11 cellular contexts compared by ENCODE assay signal in genomic region chr12:9736931-9737705, GRCh38. TPM values are rescaled to one million over a fixed set of nuclear protein-coding genes. Genes with fewer than 3 reads are reported as not detected.
DNase-seq lines count a peak whose midpoint lies in the region; ATAC-seq, FAIRE-seq and TF ChIP-seq lines count a peak whose summit lies in the region.
"Had no signal": no experiment of that assay in that cellular context is flagged by ENCODE, and none has a peak within 500 bp of the region (broad histone marks: within the 10 kb centered on the region; RNA-seq: fewer than 3 reads in every experiment).

No MANE protein-coding gene starts in this region.

- peak; percentile 40 for FAIRE-seq in GM12892 (lab: Jason Lieb, UNC)

- no peak overlapping the region for H3K4me3 ChIP-seq in prostate gland

- no peak for TF ChIP-seq CTCF in prostate gland (IDR thresholded peaks at IDR 0.05)

- 7% methylated on average over 3 of the region's 3 CpGs for WGBS in prostate gland

- no peaks in the 10 kb centered on the region for H3K9me3 ChIP-seq in prostate gland

- H3K27ac ChIP-seq in prostate gland = peak overlapping the region; percentile 31 to 49

- DNase-seq in GM12892 (ENCODE audit: insufficient read length) = no peak
- DNase-seq in NOMO-1 (lab: John Stamatoyannopoulos, UW; ENCODE audit: unreplicated experiment in 2 of 2) = peak; percentile 89 to 97
- DNase-seq in central memory CD4-positive, alpha-beta T cell = peak; percentile 37
- DNase-seq in prostate gland (ENCODE audit: low spot score) = no peak
- DNase-seq in NCI-H1436 (lab: John Stamatoyannopoulos, UW) = no peak
- no peak for DNase-seq in activated gamma-delta T cell treated with Interleukin-2 at 50 U/mL for 16 hours
- DNase-seq in hypothalamus (lab: John Stamatoyannopoulos, UW) = no peak
- DNase-seq: DMS79 treated with DMSO at 0.1 percent for 48 hours, NCI-H1105 treated with DMSO at 0.1 percent for 48 hours had no signal

- H3K27me3 ChIP-seq in prostate gland (replicated peaks; ENCODE audit: insufficient read depth) = no peaks in the 10 kb centered on the region

- TF ChIP-seq POLR2A in GM12892 (IDR thresholded peaks at IDR 0.05; ENCODE audit: low read depth, low read length) = no peak
- no peak for TF ChIP-seq POLR2A in prostate gland (IDR thresholded peaks at IDR 0.05)

- H3K4me1 ChIP-seq in prostate gland (replicated peaks) = no peaks in the 10 kb centered on the region

- H3K36me3 ChIP-seq in prostate gland = no peaks in the 10 kb centered on the region

- intact Hi-C loops in prostate gland (cut with DNase I) = no loop called here

- ATAC-seq in GM19395 (IDR thresholded peaks at IDR 0.05; ENCODE audit: unreplicated experiment) = no peak

RNA-seq across cellular contexts. Expression of gene CLECL1, which starts 4.2 kb away (rescaled TPM):
- polyA plus RNA-seq in GM12892 (2012; ENCODE audit: missing spikeins) = 87.5 TPM
- not detected for total RNA-seq in prostate gland
- polyA plus RNA-seq: neural cell had no signal

RNA-seq across cellular contexts. Expression of gene CD69, which starts 23.6 kb away (rescaled TPM):
- polyA plus RNA-seq in GM12892 (2012; ENCODE audit: missing spikeins) = 59.9 TPM
- 1 to 10 TPM; 1.9 to 2.2 TPM for total RNA-seq in prostate gland

Comparison
In these comparisons a context has a peak if more than half of its experiments do, and no peak if none do; other contexts are left out.
1. DNase-seq: peak in NOMO-1 (2 of 2) and central memory CD4-positive, alpha-beta T cell (single experiment); none in GM12892 (single experiment), prostate gland (single experiment), NCI-H1436 (single experiment), activated gamma-delta T cell treated with Interleukin-2 at 50 U/mL for 16 hours (single experiment) and hypothalamus (0 of 51).